ENCODE assay signal across 21 cellular contexts in genomic region chr11:125090816-125091215, GRCh38. TPM values are rescaled to one million over a fixed set of nuclear protein-coding genes. Genes with fewer than 3 reads are reported as not detected.
A peak's percentile ranks its signal among the peaks of the same experiment; 100 is the strongest.
DNase-seq lines count a peak whose midpoint lies in the region; ATAC-seq, FAIRE-seq and TF ChIP-seq lines count a peak whose summit lies in the region.
"Had no signal": no experiment of that assay in that cellular context is flagged by ENCODE, and none has a peak within 500 bp of the region (broad histone marks: within the 10 kb centered on the region; RNA-seq: fewer than 3 reads in every experiment).

No MANE protein-coding gene starts in this region.

- no peak overlapping the region for H3K4me3 Mint-ChIP-seq in activated CD8-positive, alpha-beta memory T cell treated with anti-CD3 and anti-CD28 coated beads, Interleukin-2, amount 10 ng/mL, durations not matched to agents 7 days and 5 days
- H3K4me3 Mint-ChIP-seq: activated T-helper 17 cell treated with anti-CD3 and anti-CD28 coated beads, Interleukin-2, amount 50 U/mL, for 72 hours; naive thymus-derived CD4-positive, alpha-beta T cell; T-helper 1 cell treated with Interleukin-12 subunit alpha and Interleukin-12 subunit beta and Interleukin-4 antibody, amounts not matched to agents 30 μg/mL and 1 μg/mL, for 36 hours had no signal

- peaks cover 12% of the 10 kb centered on the region for H3K9me1 ChIP-seq in IMR-90 (ENCODE audit: insufficient read depth, low read length)

- H2AK5ac ChIP-seq in IMR-90 (ENCODE audit: low read depth, low read length) (peak overlapping the region; percentile 92), mesenchymal stem cell (ENCODE audit: low read length, severe bottlenecking) (no peak overlapping the region)

- peak overlapping the region in 1 of 2 experiments; percentile 45 for H2BK12ac ChIP-seq in mesenchymal stem cell (ENCODE audit: low read length in 2 of 2)

- H2AK9ac ChIP-seq in IMR-90 (replicated peaks; ENCODE audit: low read depth, low read length, poor library complexity): peak overlapping the region; percentile 34

- H3K56ac ChIP-seq in IMR-90 (ENCODE audit: extremely low read depth, insufficient read depth, low read length): no peak overlapping the region

- no peak overlapping the region for H3K18ac ChIP-seq in IMR-90 (ENCODE audit: low read depth, low read length)
- no peak overlapping the region for H3K18ac ChIP-seq in mesenchymal stem cell (ENCODE audit: low read depth in 1 of 2, low read length in 2 of 2)

- H2BK15ac ChIP-seq in IMR-90 (ENCODE audit: low read depth, low read length) (peak overlapping the region; percentile 6; the same call in 2 of the 3 replicates), mesenchymal stem cell (ENCODE audit: low read depth, poor library complexity, severe bottlenecking) (no peak overlapping the region)

- BruUV-seq in IMR-90 (replicated peaks; lab: Mats Ljungman, UMichigan): no TSS peak

- no peak overlapping the region for H3K27ac ChIP-seq in IMR-90 (ENCODE audit: insufficient read depth, low read length)
- no peak overlapping the region for H3K27ac ChIP-seq in mesenchymal stem cell (ENCODE audit: low read length, poor library complexity, severe bottlenecking)
- H3K27ac ChIP-seq: ascending aorta, C4-2B, KMS-11, pancreas had no signal

- no peak overlapping the region for H3K9ac ChIP-seq in IMR-90 (ENCODE audit: low read depth, low read length)
- peak overlapping the region; percentile 65 for H3K9ac ChIP-seq in mesenchymal stem cell (ENCODE audit: low read length)
- H3K9ac ChIP-seq: KMS-11 had no signal

- CTCF ChIA-PET in IMR-90 (lab: Yijun Ruan, JAX): interaction anchor here (0.8 to 4.3 kb wide), 12 partner anchors 9 to 338 kb away, joined by 3 to 34 read pairs (median 5); partner anchors contain the start of gene PKNOX2
- CTCF ChIA-PET in activated CD8-positive, alpha-beta memory T cell treated with anti-CD3 and anti-CD28 coated beads, Interleukin-2, amount 10 ng/mL, durations not matched to agents 7 days and 5 days (lab: Charles Lee): interaction anchor here (0.7 to 2.7 kb wide), 20 partner anchors 9 to 273 kb away, joined by 3 to 32 read pairs (median 3); partner anchors contain the start of genes PKNOX2 and TMEM218

- WGBS in IMR-90 (ENCODE audit: extremely low coverage in 2 of 2, insufficient read length in 1 of 2), 2 experiments: no CpG with 5 or more reads among the region's 6 CpGs
- 82% methylated on average over 6 of the region's 6 CpGs for WGBS in mesenchymal stem cell

- H2BK120ac ChIP-seq in IMR-90 (ENCODE audit: low read depth, low read length) (peak overlapping the region; percentile 8), mesenchymal stem cell (ENCODE audit: low read depth, low read length) (no peak overlapping the region)

- H3K27me3 Mint-ChIP-seq in activated CD8-positive, alpha-beta memory T cell treated with anti-CD3 and anti-CD28 coated beads, Interleukin-2, amount 10 ng/mL, durations not matched to agents 7 days and 5 days: no peaks in the 10 kb centered on the region
- H3K27me3 Mint-ChIP-seq: activated T-helper 17 cell treated with anti-CD3 and anti-CD28 coated beads, Interleukin-2, amount 50 U/mL, for 72 hours; naive thymus-derived CD4-positive, alpha-beta T cell had no signal

- dilution Hi-C loops in IMR-90 (cut with HindIII; ENCODE audit: low sequenced_read_pairs, unreplicated experiment): no loop called here

- no peaks in the 10 kb centered on the region for H3K36me3 Mint-ChIP-seq in activated CD8-positive, alpha-beta memory T cell treated with anti-CD3 and anti-CD28 coated beads, Interleukin-2, amount 10 ng/mL, durations not matched to agents 7 days and 5 days
- H3K36me3 Mint-ChIP-seq: activated naive CD4-positive, alpha-beta T cell treated with anti-CD3 and anti-CD28 coated beads, Interleukin-2, amount 50 U/mL, for 72 hours had no signal

- H3K79me1 ChIP-seq in IMR-90 (ENCODE audit: low read depth in 1 of 2, low read length in 2 of 2) (no peaks in the 10 kb centered on the region; a peak in 1 of 4 replicates), mesenchymal stem cell (replicated peaks; ENCODE audit: low read length, poor library complexity, severe bottlenecking) (no peaks in the 10 kb centered on the region)

- POLR2A ChIA-PET in IMR-90 (lab: Charles Lee; ENCODE audit: unreplicated experiment): interaction anchor here (1.0 kb wide), 1 partner anchor 21 kb away, joined by 3 read pairs; the partner anchor contains the start of gene TMEM218

- H3K4me1 Mint-ChIP-seq in activated CD8-positive, alpha-beta memory T cell treated with anti-CD3 and anti-CD28 coated beads, Interleukin-2, amount 10 ng/mL, durations not matched to agents 7 days and 5 days: peaks cover 2% of the 10 kb centered on the region
- H3K4me1 Mint-ChIP-seq: activated T-helper 17 cell treated with anti-CD3 and anti-CD28 coated beads, Interleukin-2, amount 50 U/mL, for 72 hours had no signal

- H3K4me3 ChIP-seq in IMR-90 (ENCODE audit: insufficient read depth, low read depth, low read length) (no peak overlapping the region), bronchial epithelial cell (ENCODE audit: low read depth, low read length) (no peak overlapping the region), mesenchymal stem cell (ENCODE audit: insufficient read depth in 1 of 2, low read depth in 1 of 2, low read length in 2 of 2) (no peak overlapping the region)
- H3K4me3 ChIP-seq: ascending aorta, pancreas, SJCRH30 had no signal

- peak; percentile 9; the same call in 1 of the 2 replicates for ATAC-seq in IMR-90 (ENCODE audit: low read depth)
- no peak for ATAC-seq in HG03457 (IDR thresholded peaks at IDR 0.05; ENCODE audit: unreplicated experiment)
- ATAC-seq in activated CD8-positive, alpha-beta memory T cell treated with anti-CD3 and anti-CD28 coated beads, Interleukin-2, amount 10 ng/mL, durations not matched to agents 7 days and 5 days: no peak
- ATAC-seq: activated T-helper 17 cell treated with anti-CD3 and anti-CD28 coated beads, Interleukin-2, amount 50 U/mL, for 72 hours had no signal

- H4K8ac ChIP-seq in IMR-90 (ENCODE audit: low read depth in 2 of 2, low read length in 2 of 2) (peak overlapping the region in 1 of 2 experiments; percentile 20; a peak in 2 of 4 replicates), mesenchymal stem cell (ENCODE audit: low read length) (peak overlapping the region; percentile 69)

- no peak overlapping the region for H4K5ac ChIP-seq in IMR-90 (ENCODE audit: low read depth, low read length)

- no peak for TF ChIP-seq POLR2A in IMR-90 (IDR thresholded peaks at IDR 0.05; ENCODE audit: low read depth, low read length)

- FAIRE-seq in bronchial epithelial cell (lab: Jason Lieb, UNC): peak; percentile 32
- FAIRE-seq: pancreas had no signal

- no peaks in the 10 kb centered on the region for H4K20me1 ChIP-seq in IMR-90 (ENCODE audit: insufficient read depth, low read length)

- H3K27me3 ChIP-seq in IMR-90 (ENCODE audit: control insufficient read depth, insufficient read depth, low read length): no peaks in the 10 kb centered on the region
- H3K27me3 ChIP-seq in bronchial epithelial cell (ENCODE audit: control insufficient read depth, insufficient read depth, low read length): no peaks in the 10 kb centered on the region
- no peaks in the 10 kb centered on the region for H3K27me3 ChIP-seq in mesenchymal stem cell (ENCODE audit: control insufficient read depth in 1 of 2, insufficient read depth in 1 of 2, low read length in 2 of 2)
- H3K27me3 ChIP-seq: ascending aorta, pancreas, SJCRH30 had no signal

- no peak overlapping the region for H3K4me2 ChIP-seq in IMR-90 (ENCODE audit: low read depth, low read length)
- H3K4me2 ChIP-seq in mesenchymal stem cell (ENCODE audit: low read length, poor library complexity, severe bottlenecking): no peak overlapping the region
- H3K4me2 ChIP-seq: KMS-11 had no signal

- H3K4ac ChIP-seq in IMR-90 (ENCODE audit: low read depth, low read length): peak overlapping the region; percentile 53
- no peak overlapping the region for H3K4ac ChIP-seq in mesenchymal stem cell (ENCODE audit: low read depth in 1 of 2, low read length in 2 of 2)

- H2BK5ac ChIP-seq in IMR-90 (ENCODE audit: low read depth, low read length, poor library complexity, severe bottlenecking): peak overlapping the region; percentile 14
- no peak overlapping the region for H2BK5ac ChIP-seq in mesenchymal stem cell (ENCODE audit: low read depth, low read length, poor library complexity, severe bottlenecking)

- in situ Hi-C loops in IMR-90 (cut with MboI; ENCODE audit: low sequenced_read_pairs): loop anchor here (5.0 kb wide), 1 partner anchor 316 kb away; no protein-coding TSS in a partner anchor

- no peak overlapping the region for H3K23ac ChIP-seq in IMR-90 (ENCODE audit: low read depth, low read length)
- no peak overlapping the region for H3K23ac ChIP-seq in mesenchymal stem cell (ENCODE audit: low read length in 2 of 2)

- no peak overlapping the region for H3K27ac Mint-ChIP-seq in activated CD8-positive, alpha-beta memory T cell treated with anti-CD3 and anti-CD28 coated beads, Interleukin-2, amount 10 ng/mL, durations not matched to agents 7 days and 5 days
- H3K27ac Mint-ChIP-seq: activated T-helper 17 cell treated with anti-CD3 and anti-CD28 coated beads, Interleukin-2, amount 50 U/mL, for 72 hours; T-helper 1 cell treated with Interleukin-12 subunit alpha and Interleukin-12 subunit beta and Interleukin-4 antibody, amounts not matched to agents 30 μg/mL and 1 μg/mL, for 36 hours had no signal

- peak overlapping the region; percentile 43; the same call in 1 of the 2 replicates for H3K14ac ChIP-seq in IMR-90 (replicated peaks; ENCODE audit: low read depth, low read length)
- no peak overlapping the region for H3K14ac ChIP-seq in mesenchymal stem cell (ENCODE audit: low read length in 2 of 2)

- no peak for TF ChIP-seq RAD21 in IMR-90 (IDR thresholded peaks at IDR 0.05; ENCODE audit: low read length)

- H3K9me3 ChIP-seq in IMR-90 (ENCODE audit: control insufficient read depth, insufficient read depth, low read length) (no peaks in the 10 kb centered on the region), mesenchymal stem cell (ENCODE audit: control insufficient read depth, low read length) (no peaks in the 10 kb centered on the region)
- H3K9me3 ChIP-seq: ascending aorta, pancreas, SJCRH30 had no signal

- intact Hi-C loops in IMR-90 (cut with micrococcal nuclease): loop anchor here (1.0 to 2.0 kb wide), 6 partner anchors 50 to 338 kb away; no protein-coding TSS in a partner anchor

- H2AFZ ChIP-seq in IMR-90 (replicated peaks; ENCODE audit: low read length, poor library complexity) (peak overlapping the region; percentile 63), mesenchymal stem cell (ENCODE audit: low read depth, low read length) (no peak overlapping the region)

- H3K36me3 ChIP-seq in IMR-90 (ENCODE audit: control insufficient read depth, insufficient read depth, low read length): no peaks in the 10 kb centered on the region
- H3K36me3 ChIP-seq in bronchial epithelial cell (ENCODE audit: control insufficient read depth, insufficient read depth, low read length): peaks cover 8% of the 10 kb centered on the region
- peaks cover 0 to 16% of the 10 kb centered on the region in 2 experiments for H3K36me3 ChIP-seq in mesenchymal stem cell (ENCODE audit: control insufficient read depth in 1 of 2, insufficient read depth in 2 of 2, low read depth in 1 of 2, low read length in 2 of 2)
- H3K36me3 ChIP-seq: pancreas, SJCRH30 had no signal

- H3K4me1 ChIP-seq in IMR-90 (ENCODE audit: control insufficient read depth, insufficient read depth, low read length) (peaks cover 10% of the 10 kb centered on the region), mesenchymal stem cell (ENCODE audit: control insufficient read depth, insufficient read depth, low read depth, low read length) (peaks cover 7% of the 10 kb centered on the region)
- H3K4me1 ChIP-seq: pancreas had no signal

- TF ChIP-seq CTCF in IMR-90 (conservative IDR thresholded peaks at IDR 0.05; ENCODE audit: low read depth, low read length): no peak
- TF ChIP-seq CTCF in bronchial epithelial cell (IDR thresholded peaks at IDR 0.05; ENCODE audit: insufficient read depth, low read length, severe bottlenecking): no peak

- no peaks in the 10 kb centered on the region for H3K9me3 Mint-ChIP-seq in activated CD8-positive, alpha-beta memory T cell treated with anti-CD3 and anti-CD28 coated beads, Interleukin-2, amount 10 ng/mL, durations not matched to agents 7 days and 5 days (ENCODE audit: low read depth)
- H3K9me3 Mint-ChIP-seq: activated naive CD4-positive, alpha-beta T cell treated with anti-CD3 and anti-CD28 coated beads, Interleukin-2, amount 50 U/mL, for 72 hours; activated T-helper 17 cell treated with anti-CD3 and anti-CD28 coated beads, Interleukin-2, amount 50 U/mL, for 72 hours; naive thymus-derived CD4-positive, alpha-beta T cell; T-helper 1 cell treated with Interleukin-12 subunit alpha and Interleukin-12 subunit beta and Interleukin-4 antibody, amounts not matched to agents 30 μg/mL and 1 μg/mL, for 36 hours had no signal

- peak overlapping the region; percentile 28; the same call in 1 of the 2 replicates for H2BK20ac ChIP-seq in IMR-90 (ENCODE audit: low read depth, low read length)

- DNase-seq in D341Med (ENCODE audit: low spot score): peak; percentile 28
- no peak for DNase-seq in IMR-90
- DNase-seq in bronchial epithelial cell (ENCODE audit: low read depth): no peak
- no peak for DNase-seq in mesenchymal stem cell
- DNase-seq in HUDEP-2 (lab: John Stamatoyannopoulos, UW; ENCODE audit: unreplicated experiment in 76 of 76): no peak
- DNase-seq in activated CD8-positive, alpha-beta memory T cell treated with anti-CD3 and anti-CD28 coated beads, Interleukin-2, amount 10 ng/mL, durations not matched to agents 7 days and 5 days: no peak
- DNase-seq: activated CD4-positive, alpha-beta T cell treated with anti-CD3 and anti-CD28 coated beads for 4 hours; DMS 273 treated with DMSO at 0.1 percent for 48 hours; effector memory CD4-positive, alpha-beta T cell; NCI-H187 had no signal

- 0 out of 2 replicates have a peak overlapping the region, but pooled peaks have one; percentile 25 for H4K91ac ChIP-seq in IMR-90 (ENCODE audit: insufficient read depth, low read depth, low read length)
- peak overlapping the region; percentile 19 for H4K91ac ChIP-seq in mesenchymal stem cell (ENCODE audit: low read length)

RNA-seq across cellular contexts. Expression of gene TMEM218, which starts 20.6 kb away (rescaled TPM):
- 19.4 and 24.4 TPM in 2 replicates for total RNA-seq in IMR-90 (2012; rRNA removed)
- 17.7 and 23.0 TPM in 2 replicates for polyA plus RNA-seq in IMR-90 (2012; rRNA removed)
- 22.3 and 22.4 TPM in 2 replicates for polyA plus RNA-seq in IMR-90 (2012; cell fraction: cytosol; rRNA removed)
- 16.7 and 47.5 TPM in 2 replicates for polyA plus RNA-seq in IMR-90 (2012; cell fraction: nucleus; rRNA removed; ENCODE audit: low replicate concordance)
- total RNA-seq in bronchial epithelial cell: 28.4 and 29.3 TPM in 2 replicates
- 19.4 TPM for polyA plus RNA-seq in mesenchymal stem cell (2013, experiment 1 of 2)
- polyA plus RNA-seq in mesenchymal stem cell (2013, experiment 2 of 2): 18.8 TPM
- 10 to 100 TPM; 14.1 to 16.1 TPM for total RNA-seq in activated CD8-positive, alpha-beta memory T cell treated with anti-CD3 and anti-CD28 coated beads, Interleukin-2, amount 10 ng/mL, durations not matched to agents 7 days and 5 days

RNA-seq across cellular contexts. Expression of gene SLC37A2, which starts 27.7 kb away (rescaled TPM):
- total RNA-seq in IMR-90 (2012; rRNA removed) (0.72 and 0.83 TPM in 2 replicates), bronchial epithelial cell (25.5 and 30.1 TPM in 2 replicates)
- polyA plus RNA-seq in IMR-90 (2012; rRNA removed): 1.1 and 1.5 TPM in 2 replicates
- polyA plus RNA-seq in IMR-90 (2012; cell fraction: cytosol; rRNA removed): 0.83 and 1.4 TPM in 2 replicates
- polyA plus RNA-seq in IMR-90 (2012; cell fraction: nucleus; rRNA removed; ENCODE audit: low replicate concordance): 2.5 and 4.2 TPM in 2 replicates
- polyA plus RNA-seq in mesenchymal stem cell (2013, experiment 1 of 2): 1.3 TPM
- polyA plus RNA-seq in mesenchymal stem cell (2013, experiment 2 of 2): 1.7 TPM
- total RNA-seq in activated CD8-positive, alpha-beta memory T cell treated with anti-CD3 and anti-CD28 coated beads, Interleukin-2, amount 10 ng/mL, durations not matched to agents 7 days and 5 days: 1 to 10 TPM in 1 of 2 experiments, under 1 TPM in 1; 0.91 to 1.1 TPM
- total RNA-seq: G401 had no signal

Comparison
In these comparisons a context has a peak if more than half of its experiments do, and no peak if none do; other contexts are left out.
1. RNA of gene SLC37A2, which starts 27.7 kb away (total RNA-seq): 25.5 to 30.1 TPM in bronchial epithelial cell; 0.91 to 1.1 TPM in activated CD8-positive, alpha-beta memory T cell treated with anti-CD3 and anti-CD28 coated beads, Interleukin-2, amount 10 ng/mL, durations not matched to agents 7 days and 5 days and 0.72 to 0.83 TPM in IMR-90; every median in the first group is over 10 times any median in the second.